ENCODE assay signal across 14 cellular contexts in the genomic region with DNA sequence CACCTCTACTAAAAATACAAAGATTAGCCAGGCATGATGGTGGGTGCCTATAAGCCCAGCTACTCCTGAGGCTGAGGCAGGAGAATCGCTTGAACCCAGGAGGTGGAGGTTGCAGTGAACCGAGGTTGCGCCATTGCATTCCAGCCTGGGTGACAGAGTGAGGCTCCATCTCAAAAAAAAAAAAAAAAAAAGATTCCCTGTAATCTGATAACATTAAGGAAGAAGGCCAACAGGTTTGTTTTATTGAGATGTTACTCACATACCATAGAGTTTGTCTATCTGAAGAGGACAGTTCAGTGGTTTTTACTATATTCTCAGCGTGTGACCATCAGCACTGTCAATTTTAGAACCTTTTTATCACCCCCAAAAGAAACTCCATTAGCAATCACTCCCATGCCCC. TPM values are rescaled to one million over a fixed set of nuclear protein-coding genes. Genes with fewer than 3 reads are reported as not detected.
DNase-seq lines count a peak whose midpoint lies in the region; ATAC-seq and TF ChIP-seq lines count a peak whose summit lies in the region.
"Had no signal": no experiment of that assay in that cellular context is flagged by ENCODE, and none has a peak within 500 bp of the region (broad histone marks: within the 10 kb centered on the region; RNA-seq: fewer than 3 reads in every experiment).

No MANE protein-coding gene starts in this region.

- dilution Hi-C loops in IMR-90 (cut with HindIII; ENCODE audit: low sequenced_read_pairs, unreplicated experiment): no loop called here

- TF ChIP-seq CTCF in IMR-90 (conservative IDR thresholded peaks at IDR 0.05; ENCODE audit: low read depth, low read length) (no peak), WERI-Rb-1 (IDR thresholded peaks at IDR 0.05; ENCODE audit: low read depth, low read length) (no peak)

- no peak overlapping the region for H2AFZ ChIP-seq in GM23248
- no peak overlapping the region for H2AFZ ChIP-seq in IMR-90 (replicated peaks; ENCODE audit: low read length, poor library complexity)

- no TSS peak for BruUV-seq in IMR-90 (replicated peaks; lab: Mats Ljungman, UMichigan)

- 0 out of 2 replicates have a peak, but pooled peaks cover 4% of the 10 kb centered on the region for H3F3A ChIP-seq in GM23248 (ENCODE audit: insufficient read depth)

- H3K4me3 ChIP-seq in GM23248 (no peak overlapping the region), IMR-90 (ENCODE audit: insufficient read depth, low read depth, low read length) (no peak overlapping the region), WERI-Rb-1 (ENCODE audit: low read depth, low read length) (no peak overlapping the region)
- H3K4me3 ChIP-seq: BLaER1, HAP-1 had no signal

- H3K4me1 ChIP-seq in GM23248 (ENCODE audit: insufficient read depth) (peaks cover 18% of the 10 kb centered on the region), IMR-90 (ENCODE audit: control insufficient read depth, insufficient read depth, low read length) (peaks cover 29% of the 10 kb centered on the region)
- H3K4me1 ChIP-seq: HAP-1 had no signal

- H3K56ac ChIP-seq in IMR-90 (ENCODE audit: extremely low read depth, insufficient read depth, low read length): no peak overlapping the region

- DNase-seq in GM23248: peak; percentile 13
- no peak for DNase-seq in IMR-90
- no peak for DNase-seq in WERI-Rb-1
- no peak for DNase-seq in AML-193 (lab: John Stamatoyannopoulos, UW)
- no peak for DNase-seq in COR-L47 (lab: John Stamatoyannopoulos, UW)
- DNase-seq: CD4-positive, CD25-positive, alpha-beta regulatory T cell; CD8-positive, alpha-beta T cell; DMS53; DMS79 treated with DMSO at 0.1 percent for 48 hours; GOT3 had no signal

- peak overlapping the region; percentile 35 for H2BK5ac ChIP-seq in IMR-90 (ENCODE audit: low read depth, low read length, poor library complexity, severe bottlenecking)

- no peak overlapping the region for H3K14ac ChIP-seq in IMR-90 (replicated peaks; ENCODE audit: low read depth, low read length)

- no peak overlapping the region for H2AK9ac ChIP-seq in IMR-90 (replicated peaks; ENCODE audit: low read depth, low read length, poor library complexity)

- H4K5ac ChIP-seq in IMR-90 (ENCODE audit: low read depth, low read length): no peak overlapping the region

- intact Hi-C loops in IMR-90 (cut with micrococcal nuclease): loop anchor here (5.0 kb wide), 1 partner anchor 37 kb away; a partner anchor contains a TSS

- H2AK5ac ChIP-seq in IMR-90 (ENCODE audit: low read depth, low read length): no peak overlapping the region

- no peaks in the 10 kb centered on the region for H3K9me3 ChIP-seq in GM23248 (ENCODE audit: low read depth)
- H3K9me3 ChIP-seq in IMR-90 (ENCODE audit: control insufficient read depth, insufficient read depth, low read length): no peaks in the 10 kb centered on the region
- H3K9me3 ChIP-seq in WERI-Rb-1 (ENCODE audit: severe bottlenecking): no peaks in the 10 kb centered on the region
- H3K9me3 ChIP-seq: BLaER1, HAP-1 had no signal

- no peak for TF ChIP-seq RAD21 in IMR-90 (IDR thresholded peaks at IDR 0.05; ENCODE audit: low read length)

- in situ Hi-C loops in GM23248 (cut with MboI): no loop called here
- in situ Hi-C loops in IMR-90 (cut with MboI; ENCODE audit: low sequenced_read_pairs): no loop called here

- no peak overlapping the region for H4K91ac ChIP-seq in IMR-90 (ENCODE audit: insufficient read depth, low read depth, low read length)

- H4K20me1 ChIP-seq in GM23248 (ENCODE audit: insufficient read depth) (no peaks in the 10 kb centered on the region), IMR-90 (ENCODE audit: insufficient read depth, low read length) (peaks cover 11% of the 10 kb centered on the region; the same call in 1 of the 2 replicates)

- POLR2A ChIA-PET in IMR-90 (lab: Charles Lee; ENCODE audit: unreplicated experiment): no interaction called here

- H3K27me3 ChIP-seq in GM23248 (replicated peaks; ENCODE audit: insufficient read depth) (no peaks in the 10 kb centered on the region), IMR-90 (ENCODE audit: control insufficient read depth, insufficient read depth, low read length) (no peaks in the 10 kb centered on the region), WERI-Rb-1 (ENCODE audit: insufficient read depth, low read depth, severe bottlenecking) (no peaks in the 10 kb centered on the region)

- peaks cover 5 to 43% of the 10 kb centered on the region in 2 experiments; a peak in 3 of 4 replicates for H3K79me1 ChIP-seq in IMR-90 (ENCODE audit: low read depth in 1 of 2, low read length in 2 of 2)

- H3K79me2 ChIP-seq in GM23248 (ENCODE audit: insufficient read depth): no peaks in the 10 kb centered on the region

- H4K8ac ChIP-seq in IMR-90 (ENCODE audit: low read depth in 2 of 2, low read length in 2 of 2): no peak overlapping the region

- H3K18ac ChIP-seq in IMR-90 (ENCODE audit: low read depth, low read length): no peak overlapping the region

- H2BK20ac ChIP-seq in IMR-90 (ENCODE audit: low read depth, low read length): no peak overlapping the region

- ATAC-seq in IMR-90 (ENCODE audit: low read depth) (no peak), HG02763 (IDR thresholded peaks at IDR 0.05; ENCODE audit: unreplicated experiment) (no peak)
- ATAC-seq: CD8-positive, alpha-beta T cell had no signal

- no peak overlapping the region; the same call in 1 of the 2 replicates for H3K23ac ChIP-seq in IMR-90 (ENCODE audit: low read depth, low read length)

- H3K27ac ChIP-seq in GM23248 (no peak overlapping the region), IMR-90 (ENCODE audit: insufficient read depth, low read length) (no peak overlapping the region), WERI-Rb-1 (peak overlapping the region; percentile 25; the same call in 1 of the 2 replicates)
- H3K27ac ChIP-seq: BLaER1, C4-2B had no signal

- H3K9ac ChIP-seq in GM23248: no peak overlapping the region
- H3K9ac ChIP-seq in IMR-90 (ENCODE audit: low read depth, low read length): no peak overlapping the region
- H3K9ac ChIP-seq: BLaER1 had no signal

- H2BK15ac ChIP-seq in IMR-90 (ENCODE audit: low read depth, low read length): no peak overlapping the region

- no peaks in the 10 kb centered on the region for H3K9me2 ChIP-seq in GM23248 (ENCODE audit: insufficient read depth)

- H3K9me1 ChIP-seq in IMR-90 (ENCODE audit: insufficient read depth, low read length): peaks cover 15% of the 10 kb centered on the region

- 94 to 95% methylated on average over 4 of the region's 4 CpGs for WGBS in GM23248 (ENCODE audit: low coverage in 1 of 2, low lambda C conversion rate in 2 of 2, missing lambda C conversion rate in 2 of 2), 2 experiments
- WGBS in IMR-90 (ENCODE audit: extremely low coverage in 2 of 2, insufficient read length in 1 of 2), 2 experiments: no CpG with 5 or more reads among the region's 4 CpGs

- H3K36me3 ChIP-seq in GM23248 (ENCODE audit: low read depth) (no peaks in the 10 kb centered on the region), IMR-90 (ENCODE audit: control insufficient read depth, insufficient read depth, low read length) (0 out of 2 replicates have a peak, but pooled peaks cover 2% of the 10 kb centered on the region), WERI-Rb-1 (0 out of 2 replicates have a peak, but pooled peaks cover 3% of the 10 kb centered on the region)
- H3K36me3 ChIP-seq: BLaER1, HAP-1 had no signal

- TF ChIP-seq POLR2A in IMR-90 (IDR thresholded peaks at IDR 0.05; ENCODE audit: low read depth, low read length): no peak

- CTCF ChIA-PET in IMR-90 (lab: Yijun Ruan, JAX): no interaction called here

- H3K4ac ChIP-seq in IMR-90 (ENCODE audit: low read depth, low read length): no peak overlapping the region

- H3K4me2 ChIP-seq in GM23248 (ENCODE audit: unreplicated experiment) (no peak overlapping the region), IMR-90 (ENCODE audit: low read depth, low read length) (no peak overlapping the region)

- H2BK120ac ChIP-seq in IMR-90 (ENCODE audit: low read depth, low read length): no peak overlapping the region

TF ChIP-seq in IMR-90, 13 proteins besides CTCF, POLR2A, EP300 and RAD21:
- TF ChIP-seq CEBPB (IDR thresholded peaks at IDR 0.05; ENCODE audit: low read depth, low read length): peak; percentile 44
- TF ChIP-seq MAZ (IDR thresholded peaks at IDR 0.05; ENCODE audit: borderline replicate concordance, low read depth, low read length): no peak

RNA-seq across cellular contexts. Expression of a gene that starts 37.5 kb away (rescaled TPM):
- 13.3 and 14.4 TPM in 2 replicates for total RNA-seq in GM23248 (2014; rRNA removed; shearing (Covaris generic))
- polyA plus RNA-seq in GM23248 (2016; fragmentation: Nextera tagmentation; extraction: Ambion mirVana) (8.0 and 9.5 TPM in 2 replicates), IMR-90 (2012; rRNA removed) (29.8 and 39.1 TPM in 2 replicates)
- 16.1 and 17.7 TPM in 2 replicates for total RNA-seq in IMR-90 (2012; rRNA removed)
- polyA plus RNA-seq in IMR-90 (2012; cell fraction: cytosol; rRNA removed): 14.4 and 30.5 TPM in 2 replicates
- polyA plus RNA-seq in IMR-90 (2012; cell fraction: nucleus; rRNA removed; ENCODE audit: low replicate concordance): 29.7 and 33.9 TPM in 2 replicates
